In the genomic region with DNA sequence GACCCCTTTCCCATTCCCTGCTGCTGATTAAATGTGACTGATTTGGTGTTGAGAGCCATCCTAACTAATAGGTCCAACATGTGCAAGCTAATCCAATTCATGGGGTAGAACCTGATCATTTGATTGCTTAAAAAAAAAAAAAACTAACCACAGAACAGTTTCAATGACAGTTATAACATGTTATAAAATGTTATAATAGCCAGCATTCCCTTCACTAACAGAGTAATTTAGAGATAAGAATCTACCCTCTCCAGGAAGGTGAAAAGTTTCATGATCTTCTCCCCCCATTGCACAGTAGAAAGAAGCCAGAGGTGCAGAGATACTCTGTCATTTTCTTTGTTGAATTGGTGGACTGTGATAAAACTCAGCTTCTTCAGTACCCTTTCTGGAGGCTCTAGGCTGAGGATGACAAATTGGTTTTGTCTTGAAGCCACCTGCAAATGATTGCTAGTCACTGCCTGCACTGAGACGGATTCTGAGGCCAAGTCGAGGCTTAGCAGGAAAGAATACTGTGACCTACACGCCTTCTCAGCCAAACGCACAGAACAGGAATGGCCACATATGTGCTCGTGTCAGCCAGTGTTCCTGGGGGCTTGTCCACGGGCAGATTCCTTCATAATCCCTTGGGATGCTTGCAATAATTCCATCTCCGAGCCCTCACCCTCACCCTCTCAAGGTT, we compare ENCODE assay signal across 14 cellular contexts.
"Had no signal": no experiment of that assay in that cellular context is flagged by ENCODE, and none has a peak within 500 bp of the region (broad histone marks: within the 10 kb centered on the region; RNA-seq: fewer than 3 reads in every experiment).

No MANE protein-coding gene starts in this region.

- H3K27me3 ChIP-seq: esophagus squamous epithelium had no signal

- DNase-seq: activated CD4-positive, alpha-beta T cell treated with anti-CD3 and anti-CD28 coated beads for 1 hour; activated CD4-positive, alpha-beta T cell treated with anti-CD3 and anti-CD28 coated beads, Interleukin-2, amount 50 U/mL, for 4 hours; activated naive CD4-positive, alpha-beta T cell treated with Interleukin-2 at 50 U/mL for 16 hours; activated naive CD8-positive, alpha-beta T cell treated with anti-CD3 and anti-CD28 coated beads, Interleukin-2, amount 50 U/mL, for 24 hours; activated T-cell treated with anti-CD3 and anti-CD28 coated beads for 4 hours; aorta; esophagus squamous epithelium; right cardiac atrium; T-cell; T-helper 9 cell had no signal

- H3K4me3 ChIP-seq: esophagus squamous epithelium, prostate gland, thoracic aorta had no signal

- H3K27me3 Mint-ChIP-seq: activated naive CD8-positive, alpha-beta T cell treated with anti-CD3 and anti-CD28 coated beads, Interleukin-2, amount 50 U/mL, for 24 hours; activated T-helper 17 cell treated with anti-CD3 and anti-CD28 coated beads, Interleukin-2, amount 50 U/mL, for 72 hours; T-cell had no signal

- FAIRE-seq: urothelium cell line had no signal

- H3K36me3 ChIP-seq: esophagus squamous epithelium, prostate gland, thoracic aorta had no signal

- H3K9me3 ChIP-seq: esophagus squamous epithelium, prostate gland, thoracic aorta had no signal

- H3K4me3 Mint-ChIP-seq: activated naive CD8-positive, alpha-beta T cell treated with anti-CD3 and anti-CD28 coated beads, Interleukin-2, amount 50 U/mL, for 24 hours; activated T-helper 17 cell treated with anti-CD3 and anti-CD28 coated beads, Interleukin-2, amount 50 U/mL, for 72 hours; T-cell had no signal

- H3K27ac ChIP-seq: prostate gland, thoracic aorta had no signal

- H3K36me3 Mint-ChIP-seq: T-cell had no signal

- H3K9me3 Mint-ChIP-seq: activated naive CD8-positive, alpha-beta T cell treated with anti-CD3 and anti-CD28 coated beads, Interleukin-2, amount 50 U/mL, for 24 hours; activated T-helper 17 cell treated with anti-CD3 and anti-CD28 coated beads, Interleukin-2, amount 50 U/mL, for 72 hours; T-cell had no signal

- H3K27ac Mint-ChIP-seq: activated naive CD8-positive, alpha-beta T cell treated with anti-CD3 and anti-CD28 coated beads, Interleukin-2, amount 50 U/mL, for 24 hours; activated T-helper 17 cell treated with anti-CD3 and anti-CD28 coated beads, Interleukin-2, amount 50 U/mL, for 72 hours; T-cell had no signal

- ATAC-seq: activated naive CD8-positive, alpha-beta T cell treated with anti-CD3 and anti-CD28 coated beads, Interleukin-2, amount 50 U/mL, for 24 hours; activated T-helper 17 cell treated with anti-CD3 and anti-CD28 coated beads, Interleukin-2, amount 50 U/mL, for 72 hours; right cardiac atrium; T-cell had no signal

- H3K4me1 ChIP-seq: prostate gland had no signal
